Comparison of ENCODE assay signal across 2 cellular contexts in genomic region chr20:9994676-9995075, GRCh38.
TF ChIP-seq lines count a peak whose summit lies in the region.

No MANE protein-coding gene starts in this region.

TF ChIP-seq in HepG2, 621 proteins besides CTCF, POLR2A, EP300 and RAD21:
- no peak for TF ChIP-seq ZBTB42 (CRISPR knock-in tag; IDR thresholded peaks at IDR 0.05)
- peak; percentile 93; the same call in 1 of the 2 replicates for TF ChIP-seq ZNF564 (CRISPR knock-in tag; IDR thresholded peaks at IDR 0.05)

TF ChIP-seq in A549, 52 proteins besides CTCF, POLR2A, EP300 and RAD21:
- TF ChIP-seq HDAC2 (IDR thresholded peaks at IDR 0.05): no peak
- TF ChIP-seq NR3C1 (IDR thresholded peaks at IDR 0.05): no peak
- TF ChIP-seq ELK1 (IDR thresholded peaks at IDR 0.05; ENCODE audit: low read depth, low read length): no peak
- no peak for TF ChIP-seq HOXA7 (CRISPR knock-in tag; IDR thresholded peaks at IDR 0.05)
- TF ChIP-seq ZC3H11A (IDR thresholded peaks at IDR 0.05): no peak
TF ChIP-seq in A549: peak in this region for 0.
